Comparison of ENCODE assay signal across 27 cellular contexts in genomic region chr2:72815655-72816268, GRCh38. TPM values are rescaled to one million over a fixed set of nuclear protein-coding genes. Genes with fewer than 3 reads are reported as not detected.
DNase-seq lines count a peak whose midpoint lies in the region; ATAC-seq, FAIRE-seq and TF ChIP-seq lines count a peak whose summit lies in the region.
"Had no signal": no experiment of that assay in that cellular context is flagged by ENCODE, and none has a peak within 500 bp of the region (broad histone marks: within the 10 kb centered on the region; RNA-seq: fewer than 3 reads in every experiment).

No MANE protein-coding gene starts in this region.

- no peak for TF ChIP-seq EP300 in Ishikawa (IDR thresholded peaks at IDR 0.05; ENCODE audit: borderline replicate concordance)

- peaks cover 87% of the 10 kb centered on the region for H3K79me2 ChIP-seq in hepatocyte

- no peaks in the 10 kb centered on the region for H3K4me1 ChIP-seq in hepatocyte (ENCODE audit: insufficient read depth)
- H3K4me1 ChIP-seq: thyroid gland had no signal

- FAIRE-seq in bronchial epithelial cell (lab: Jason Lieb, UNC) = no peak
- no peak for FAIRE-seq in RCC 7860 (lab: Jason Lieb, UNC)
- FAIRE-seq: GM12878, GM19239 had no signal

- TF ChIP-seq CTCF in bronchial epithelial cell (IDR thresholded peaks at IDR 0.05; ENCODE audit: insufficient read depth, low read length, severe bottlenecking) = no peak
- peak; percentile 18 for TF ChIP-seq CTCF in hepatocyte (IDR thresholded peaks at IDR 0.05; ENCODE audit: poor library complexity)

- H3K9me2 ChIP-seq in hepatocyte (replicated peaks; ENCODE audit: insufficient read depth) = no peaks in the 10 kb centered on the region

- no peak for ATAC-seq in HG03159 (IDR thresholded peaks at IDR 0.05; ENCODE audit: unreplicated experiment)
- ATAC-seq: activated CD8-positive, alpha-beta T cell treated with anti-CD3 and anti-CD28 coated beads, Interleukin-2, amount 10 ng/mL, durations not matched to agents 7 days and 5 days; GM12878; left ventricle myocardium superior; stimulated activated naive B cell treated with anti-CD40 and anti-IgM and Interleukin-4, amounts not matched to agents 10 μg/mL and 1 μg/mL and 100 μg/mL, for 72 hours; T-helper 17 cell had no signal

- no peak overlapping the region for H2AFZ ChIP-seq in hepatocyte
- H2AFZ ChIP-seq: GM23248 had no signal

- no peaks in the 10 kb centered on the region for H3K9me3 ChIP-seq in hepatocyte (ENCODE audit: low read depth)
- H3K9me3 ChIP-seq: thyroid gland had no signal

- H3K36me3 ChIP-seq in bronchial epithelial cell (ENCODE audit: control insufficient read depth, insufficient read depth, low read length) (no peaks in the 10 kb centered on the region), hepatocyte (replicated peaks; ENCODE audit: insufficient read depth, low read depth) (no peaks in the 10 kb centered on the region)
- H3K36me3 ChIP-seq: thyroid gland had no signal

- H3K27me3 ChIP-seq in bronchial epithelial cell (ENCODE audit: control insufficient read depth, insufficient read depth, low read length) = no peaks in the 10 kb centered on the region
- H3K27me3 ChIP-seq in hepatocyte = no peaks in the 10 kb centered on the region
- H3K27me3 ChIP-seq: thyroid gland had no signal

- no peak for TF ChIP-seq RAD21 in Ishikawa (IDR thresholded peaks at IDR 0.05; ENCODE audit: low read depth)

- H3K4me2 ChIP-seq in hepatocyte = no peak overlapping the region

- H3K4me3 ChIP-seq in bronchial epithelial cell (ENCODE audit: low read depth, low read length) (no peak overlapping the region), hepatocyte (no peak overlapping the region)
- H3K4me3 ChIP-seq: GM12878, GM23248, thyroid gland had no signal

- H4K20me1 ChIP-seq in hepatocyte (ENCODE audit: insufficient read depth, poor library complexity, severe bottlenecking) = peaks cover 10% of the 10 kb centered on the region

- no peak overlapping the region for H3K27ac ChIP-seq in hepatocyte
- H3K27ac ChIP-seq: GM23248, thyroid gland had no signal

- DNase-seq in EL = peak; percentile 48
- DNase-seq in bronchial epithelial cell (ENCODE audit: low read depth) = peak; percentile 17
- DNase-seq in hepatocyte (ENCODE audit: low spot score) = no peak
- DNase-seq in UCSD-AML1 (lab: John Stamatoyannopoulos, UW; ENCODE audit: unreplicated experiment) = no peak
- DNase-seq in RCC 7860 (ENCODE audit: low spot score) = no peak
- DNase-seq in RPMI8226 = no peak
- DNase-seq: activated CD4-positive, CD25-positive, alpha-beta regulatory T cell; activated CD8-positive, alpha-beta T cell treated with anti-CD3 and anti-CD28 coated beads, Interleukin-2, amount 10 ng/mL, durations not matched to agents 7 days and 5 days; activated T-cell treated with anti-CD3 and anti-CD28 coated beads, Interleukin-2, amount 50 U/mL, for 1 hour; amniotic stem cell; CD4-positive, CD25-positive, alpha-beta regulatory T cell; cerebellar nuclear complex; DMS 273 treated with DMSO at 0.1 percent for 48 hours; effector CD4-positive, alpha-beta T cell; GM23248; Kasumi-1; left ventricle myocardium superior; NCI-H1105 treated with DMSO at 0.1 percent for 48 hours; NCI-H526 treated with DMSO at 0.1 percent for 48 hours; stimulated activated CD4-positive, alpha-beta T cell treated with anti-CD3 and anti-CD28 coated beads, Interleukin-1b, Interleukin-23, amount 100 ng/mL, for 48 hours; stimulated activated naive B cell treated with anti-CD40 and anti-IgM and Interleukin-4, amounts not matched to agents 10 μg/mL and 1 μg/mL and 100 μg/mL, for 72 hours; T-helper 17 cell; thyroid gland had no signal

- 83% methylated on average over 13 of the region's 13 CpGs for WGBS in hepatocyte (ENCODE audit: low lambda C conversion rate, missing lambda C conversion rate)

TF ChIP-seq in Ishikawa, 13 proteins besides CTCF, POLR2A, EP300 and RAD21:
- peak; percentile 60 for TF ChIP-seq CEBPB (IDR thresholded peaks at IDR 0.05)
- TF ChIP-seq REST (IDR thresholded peaks at IDR 0.05; ENCODE audit: low read depth) = no peak
- no peak for TF ChIP-seq YY1 (IDR thresholded peaks at IDR 0.05; ENCODE audit: low read depth)
- no peak for TF ChIP-seq ZBTB7A (IDR thresholded peaks at IDR 0.05; ENCODE audit: low read depth)
- no peak for TF ChIP-seq TAF1 (IDR thresholded peaks at IDR 0.05; ENCODE audit: low read depth)
- TF ChIP-seq USF1 (IDR thresholded peaks at IDR 0.05) = no peak
- no peak for TF ChIP-seq TCF12 (IDR thresholded peaks at IDR 0.05; ENCODE audit: low read depth)
- no peak for TF ChIP-seq FOXM1 (IDR thresholded peaks at IDR 0.05; ENCODE audit: borderline replicate concordance, low read depth)

RNA-seq across cellular contexts. Expression of gene EXOC6B, which starts 10.1 kb away (rescaled TPM):
- total RNA-seq in bronchial epithelial cell = 26.9 and 41.7 TPM in 2 replicates
- 36.2 and 50.0 TPM in 2 replicates for total RNA-seq in hepatocyte
- 11.1 and 11.8 TPM in 2 replicates for polyA plus RNA-seq in hepatocyte

Comparison
In these comparisons a context has a peak if more than half of its experiments do, and no peak if none do; other contexts are left out.
1. DNase-seq: peak in EL (single experiment) and bronchial epithelial cell (single experiment); none in hepatocyte (single experiment), UCSD-AML1 (single experiment), RCC 7860 (single experiment) and RPMI8226 (single experiment).